16 cellular contexts compared by ENCODE assay signal in genomic region chr14:72479471-72479931, GRCh38.
DNase-seq lines count a peak whose midpoint lies in the region; ATAC-seq and TF ChIP-seq lines count a peak whose summit lies in the region.
"Had no signal": no experiment of that assay in that cellular context is flagged by ENCODE, and none has a peak within 500 bp of the region (broad histone marks: within the 10 kb centered on the region; RNA-seq: fewer than 3 reads in every experiment).

No MANE protein-coding gene starts in this region.

- no peaks in the 10 kb centered on the region for H3K79me1 ChIP-seq in trophoblast cell (ENCODE audit: low read length)

- no CpG with 5 or more reads among the region's 3 CpGs for WGBS in trophoblast cell (ENCODE audit: extremely low coverage, insufficient coverage, insufficient read length)

- H3K27me3 Mint-ChIP-seq in activated B cell treated with CpG ODN at 0.5 μM for 24 hours = no peaks in the 10 kb centered on the region

- no peaks in the 10 kb centered on the region for H3K9me3 ChIP-seq in mucosa of descending colon
- H3K9me3 ChIP-seq in trophoblast cell (ENCODE audit: insufficient read depth, low read depth, low read length) = no peaks in the 10 kb centered on the region
- H3K9me3 ChIP-seq: upper lobe of right lung had no signal

- H3K4ac ChIP-seq in trophoblast cell (ENCODE audit: low read depth, low read length) = no peak overlapping the region

- no peak overlapping the region for H2AFZ ChIP-seq in trophoblast cell (ENCODE audit: insufficient read depth, low read length, poor library complexity)

- H3K79me2 ChIP-seq in trophoblast cell (ENCODE audit: control insufficient read depth, insufficient read depth, low read length, poor library complexity) = no peaks in the 10 kb centered on the region

- H3K4me3 ChIP-seq in H7 (ENCODE audit: insufficient read depth, low read depth, low read length) (no peak overlapping the region), mucosa of descending colon (no peak overlapping the region), trophoblast cell (ENCODE audit: low read depth, low read length) (no peak overlapping the region)
- H3K4me3 ChIP-seq: lung, upper lobe of right lung had no signal

- H3K36me3 ChIP-seq in H7 (replicated peaks; ENCODE audit: control insufficient read depth, insufficient read depth, low read length) (no peaks in the 10 kb centered on the region), mucosa of descending colon (ENCODE audit: low read depth) (no peaks in the 10 kb centered on the region), trophoblast cell (ENCODE audit: control insufficient read depth in 1 of 2, insufficient read depth in 2 of 2, low read length in 2 of 2) (no peaks in the 10 kb centered on the region)
- H3K36me3 ChIP-seq: upper lobe of right lung had no signal

- peaks cover 48% of the 10 kb centered on the region for H3K4me1 Mint-ChIP-seq in activated B cell treated with CpG ODN at 0.5 μM for 24 hours

- peak overlapping the region; percentile 32 for H3K27ac Mint-ChIP-seq in activated B cell treated with CpG ODN at 0.5 μM for 24 hours

- H3K9ac ChIP-seq in trophoblast cell (ENCODE audit: low read length) = no peak overlapping the region

- H2BK120ac ChIP-seq in trophoblast cell (ENCODE audit: insufficient read depth, low read length, poor library complexity) = no peak overlapping the region

- H3K9me3 Mint-ChIP-seq in activated B cell treated with CpG ODN at 0.5 μM for 24 hours = no peaks in the 10 kb centered on the region

- H3K27ac ChIP-seq in trophoblast cell (ENCODE audit: low read depth, low read length) = no peak overlapping the region
- H3K27ac ChIP-seq: foreskin keratinocyte, upper lobe of right lung had no signal

- H3K23ac ChIP-seq in trophoblast cell (ENCODE audit: low read length) = no peak overlapping the region

- no peak overlapping the region for H3K14ac ChIP-seq in trophoblast cell (ENCODE audit: low read length)

- no peak for TF ChIP-seq CTCF in activated B cell treated with CpG ODN at 0.5 μM for 24 hours (IDR thresholded peaks at IDR 0.05)
- TF ChIP-seq CTCF in mucosa of descending colon (IDR thresholded peaks at IDR 0.05) = no peak

- peak; percentile 11 for DNase-seq in EH (ENCODE audit: low read depth)
- DNase-seq in H7 = peak; percentile 33
- no peak for DNase-seq in activated B cell treated with CpG ODN at 0.5 μM for 24 hours
- DNase-seq in mucosa of descending colon = no peak
- DNase-seq in trophoblast cell = no peak
- DNase-seq in occipital lobe (lab: John Stamatoyannopoulos, UW) = no peak
- no peak for DNase-seq in left lobe of liver (ENCODE audit: low spot score)
- DNase-seq: activated T-cell treated with anti-CD3 and anti-CD28 coated beads, Interleukin-2, amount 50 U/mL, for 48 hours; cerebellar nuclear complex; DMS153; foreskin keratinocyte; GOT3; T1000; upper lobe of right lung had no signal

- ATAC-seq in activated B cell treated with CpG ODN at 0.5 μM for 24 hours (ENCODE audit: low read depth) (no peak), mucosa of descending colon (peak; percentile 23), left lobe of liver (no peak), GM18867 (IDR thresholded peaks at IDR 0.05; ENCODE audit: unreplicated experiment) (no peak)
- ATAC-seq: foreskin keratinocyte, upper lobe of right lung had no signal

- H2BK12ac ChIP-seq in trophoblast cell (ENCODE audit: low read length) = no peak overlapping the region

- intact Hi-C loops in activated B cell treated with CpG ODN at 0.5 μM for 24 hours (cut with micrococcal nuclease) = no loop called here
- intact Hi-C loops in mucosa of descending colon (cut with DNase I, micrococcal nuclease) = no loop called here

- POLR2A ChIA-PET in activated B cell treated with CpG ODN at 0.5 μM for 24 hours (lab: Charles Lee) = no interaction called here

- no peaks in the 10 kb centered on the region for H3K36me3 Mint-ChIP-seq in activated B cell treated with CpG ODN at 0.5 μM for 24 hours (ENCODE audit: low read depth)

- H2AK5ac ChIP-seq in trophoblast cell (ENCODE audit: low read length) = no peak overlapping the region

- no peak overlapping the region for H4K8ac ChIP-seq in trophoblast cell (ENCODE audit: low read depth, low read length)

- CTCF ChIA-PET in activated B cell treated with CpG ODN at 0.5 μM for 24 hours (lab: Charles Lee) = no interaction called here

- no peak overlapping the region for H4K91ac ChIP-seq in trophoblast cell (ENCODE audit: low read depth, low read length)

- no peaks in the 10 kb centered on the region for H3K27me3 ChIP-seq in H7 (ENCODE audit: control insufficient read depth, insufficient read depth, low read length)
- no peaks in the 10 kb centered on the region for H3K27me3 ChIP-seq in trophoblast cell (ENCODE audit: insufficient read depth, low read length)
- H3K27me3 ChIP-seq: upper lobe of right lung had no signal

- H3K4me1 ChIP-seq in mucosa of descending colon (ENCODE audit: low read depth) (no peaks in the 10 kb centered on the region), trophoblast cell (ENCODE audit: control insufficient read depth in 1 of 2, insufficient read depth in 2 of 2, low read length in 2 of 2) (peaks cover 4 to 8% of the 10 kb centered on the region in 2 experiments)
- H3K4me1 ChIP-seq: foreskin keratinocyte had no signal

- H4K12ac ChIP-seq in trophoblast cell (ENCODE audit: low read depth, low read length) = no peak overlapping the region

- H3K4me2 ChIP-seq in trophoblast cell (ENCODE audit: low read length) = no peak overlapping the region

- H3K18ac ChIP-seq in trophoblast cell (ENCODE audit: low read length) = no peak overlapping the region

- no peak overlapping the region for H3K4me3 Mint-ChIP-seq in activated B cell treated with CpG ODN at 0.5 μM for 24 hours

- no peak overlapping the region for H2BK5ac ChIP-seq in trophoblast cell (ENCODE audit: low read depth, low read length, poor library complexity)

Comparison
In these comparisons a context has a peak if more than half of its experiments do, and no peak if none do; other contexts are left out.
1. DNase-seq: peak in EH (single experiment) and H7 (single experiment); none in activated B cell treated with CpG ODN at 0.5 μM for 24 hours (single experiment), mucosa of descending colon (0 of 3), trophoblast cell (0 of 2), occipital lobe (single experiment) and left lobe of liver (single experiment).